ENCODE assay signal across 2 cellular contexts in the genomic region with DNA sequence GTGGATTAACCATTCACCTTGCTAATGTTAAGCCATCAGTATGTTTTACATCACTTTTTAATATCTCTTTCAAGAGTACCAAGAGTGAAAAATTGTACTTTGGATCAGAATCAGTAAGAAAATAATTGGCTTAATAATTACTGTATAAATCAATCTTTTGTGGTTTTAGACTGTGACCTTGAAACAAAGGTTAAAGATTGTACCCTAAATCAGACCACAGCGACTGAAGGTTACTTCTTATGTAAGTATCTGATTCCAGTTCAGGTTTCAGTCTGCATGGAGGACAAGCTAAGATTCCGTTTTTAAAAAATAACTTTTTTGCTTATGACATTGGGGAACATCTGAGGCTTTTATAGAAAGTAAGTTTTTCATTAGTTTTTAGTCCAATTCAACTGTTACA.
TF ChIP-seq lines count a peak whose summit lies in the region.

No MANE protein-coding gene starts in this region.

TF ChIP-seq in WTC11, 78 proteins besides CTCF, POLR2A, EP300 and RAD21 (continues in another document):
- TF ChIP-seq ETV6 (CRISPR knock-in tag; IDR thresholded peaks at IDR 0.05) = no peak
- no peak for TF ChIP-seq ZNF219 (CRISPR knock-in tag; IDR thresholded peaks at IDR 0.05; ENCODE audit: borderline replicate concordance)
- TF ChIP-seq FOXP1 (CRISPR knock-in tag; IDR thresholded peaks at IDR 0.05; ENCODE audit: borderline replicate concordance) = no peak
- TF ChIP-seq RORB (CRISPR knock-in tag; IDR thresholded peaks at IDR 0.05) = no peak
- no peak for TF ChIP-seq SMAD4 (CRISPR knock-in tag; IDR thresholded peaks at IDR 0.05)
- no peak for TF ChIP-seq MXD4 (CRISPR knock-in tag; IDR thresholded peaks at IDR 0.05; ENCODE audit: borderline replicate concordance)
- TF ChIP-seq, protein P1, sequence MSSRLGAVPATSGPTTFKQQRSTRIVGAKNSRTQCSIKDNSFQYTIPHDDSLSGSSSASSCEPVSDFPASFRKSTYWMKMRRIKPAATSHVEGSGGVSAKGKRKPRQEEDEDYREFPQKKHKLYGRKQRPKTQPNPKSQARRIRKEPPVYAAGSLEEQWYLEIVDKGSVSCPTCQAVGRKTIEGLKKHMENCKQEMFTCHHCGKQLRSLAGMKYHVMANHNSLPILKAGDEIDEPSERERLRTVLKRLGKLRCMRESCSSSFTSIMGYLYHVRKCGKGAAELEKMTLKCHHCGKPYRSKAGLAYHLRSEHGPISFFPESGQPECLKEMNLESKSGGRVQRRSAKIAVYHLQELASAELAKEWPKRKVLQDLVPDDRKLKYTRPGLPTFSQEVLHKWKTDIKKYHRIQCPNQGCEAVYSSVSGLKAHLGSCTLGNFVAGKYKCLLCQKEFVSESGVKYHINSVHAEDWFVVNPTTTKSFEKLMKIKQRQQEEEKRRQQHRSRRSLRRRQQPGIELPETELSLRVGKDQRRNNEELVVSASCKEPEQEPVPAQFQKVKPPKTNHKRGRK (CRISPR knock-in tag; IDR thresholded peaks at IDR 0.05; ENCODE audit: borderline replicate concordance) = no peak
- TF ChIP-seq ARID4B (CRISPR knock-in tag; IDR thresholded peaks at IDR 0.05; ENCODE audit: borderline replicate concordance) = no peak
- TF ChIP-seq, protein P2, sequence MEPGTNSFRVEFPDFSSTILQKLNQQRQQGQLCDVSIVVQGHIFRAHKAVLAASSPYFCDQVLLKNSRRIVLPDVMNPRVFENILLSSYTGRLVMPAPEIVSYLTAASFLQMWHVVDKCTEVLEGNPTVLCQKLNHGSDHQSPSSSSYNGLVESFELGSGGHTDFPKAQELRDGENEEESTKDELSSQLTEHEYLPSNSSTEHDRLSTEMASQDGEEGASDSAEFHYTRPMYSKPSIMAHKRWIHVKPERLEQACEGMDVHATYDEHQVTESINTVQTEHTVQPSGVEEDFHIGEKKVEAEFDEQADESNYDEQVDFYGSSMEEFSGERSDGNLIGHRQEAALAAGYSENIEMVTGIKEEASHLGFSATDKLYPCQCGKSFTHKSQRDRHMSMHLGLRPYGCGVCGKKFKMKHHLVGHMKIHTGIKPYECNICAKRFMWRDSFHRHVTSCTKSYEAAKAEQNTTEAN (CRISPR knock-in tag; IDR thresholded peaks at IDR 0.05) = no peak
- no peak for TF ChIP-seq NR1H2 (CRISPR knock-in tag; IDR thresholded peaks at IDR 0.05)
- TF ChIP-seq ZBTB21 (CRISPR knock-in tag; IDR thresholded peaks at IDR 0.05; ENCODE audit: borderline replicate concordance) = no peak
- TF ChIP-seq, protein P3, sequence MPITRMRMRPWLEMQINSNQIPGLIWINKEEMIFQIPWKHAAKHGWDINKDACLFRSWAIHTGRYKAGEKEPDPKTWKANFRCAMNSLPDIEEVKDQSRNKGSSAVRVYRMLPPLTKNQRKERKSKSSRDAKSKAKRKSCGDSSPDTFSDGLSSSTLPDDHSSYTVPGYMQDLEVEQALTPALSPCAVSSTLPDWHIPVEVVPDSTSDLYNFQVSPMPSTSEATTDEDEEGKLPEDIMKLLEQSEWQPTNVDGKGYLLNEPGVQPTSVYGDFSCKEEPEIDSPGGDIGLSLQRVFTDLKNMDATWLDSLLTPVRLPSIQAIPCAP (CRISPR knock-in tag; IDR thresholded peaks at IDR 0.05) = no peak
- TF ChIP-seq STAT6 (CRISPR knock-in tag; conservative IDR thresholded peaks at IDR 0.05; ENCODE audit: low read depth) = no peak

TF ChIP-seq in endothelial cell of umbilical vein, 7 proteins besides CTCF, POLR2A, EP300 and RAD21:
- TF ChIP-seq FOS (IDR thresholded peaks at IDR 0.05; ENCODE audit: borderline replicate concordance, insufficient read depth, low read length) = no peak
- no peak for TF ChIP-seq POLR2AphosphoS5 (IDR thresholded peaks at IDR 0.05; ENCODE audit: insufficient read depth, low read depth, low read length)
- TF ChIP-seq MYC (IDR thresholded peaks at IDR 0.05; ENCODE audit: low read depth, low read length) = no peak
- no peak for TF ChIP-seq GATA2 (IDR thresholded peaks at IDR 0.05; ENCODE audit: insufficient read depth, insufficient read length, low read depth, low read length)
- TF ChIP-seq, protein P4, sequence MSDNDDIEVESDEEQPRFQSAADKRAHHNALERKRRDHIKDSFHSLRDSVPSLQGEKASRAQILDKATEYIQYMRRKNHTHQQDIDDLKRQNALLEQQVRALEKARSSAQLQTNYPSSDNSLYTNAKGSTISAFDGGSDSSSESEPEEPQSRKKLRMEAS (IDR thresholded peaks at IDR 0.05; ENCODE audit: insufficient read depth, insufficient read length) = no peak
- no peak for TF ChIP-seq JUN (IDR thresholded peaks at IDR 0.05; ENCODE audit: borderline replicate concordance, insufficient read depth, insufficient read length, low read depth)
- no peak for TF ChIP-seq EZH2 (IDR thresholded peaks at IDR 0.05; ENCODE audit: borderline replicate concordance, low read depth, low read length, severe bottlenecking)
